18 cellular contexts compared by ENCODE assay signal in the genomic region with DNA sequence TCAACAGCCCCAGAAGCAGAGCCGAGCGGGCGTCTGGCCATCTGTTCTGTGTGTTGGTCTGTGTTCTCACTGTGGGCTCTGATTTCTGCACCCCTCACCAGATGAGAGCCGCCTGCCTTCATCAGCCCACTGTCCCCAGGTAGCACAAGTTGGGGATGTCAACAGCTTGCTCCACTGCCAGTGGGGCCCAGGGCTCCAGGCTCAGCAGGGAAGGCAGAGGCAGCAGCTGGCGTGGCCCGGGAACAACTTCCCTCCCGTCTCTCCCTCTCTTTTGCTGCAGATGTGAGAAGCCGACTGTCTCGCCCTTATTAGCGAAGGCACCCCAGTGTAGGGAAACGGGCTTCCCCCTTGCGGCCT.
"Had no signal": no experiment of that assay in that cellular context is flagged by ENCODE, and none has a peak within 500 bp of the region (broad histone marks: within the 10 kb centered on the region; RNA-seq: fewer than 3 reads in every experiment).

No MANE protein-coding gene starts in this region.

- H3K4me3 ChIP-seq: colonic mucosa, ovary, psoas muscle had no signal

- H3K9me3 ChIP-seq: colonic mucosa, ovary, psoas muscle, tibial artery had no signal

- H3K4me1 ChIP-seq: colonic mucosa, psoas muscle had no signal

- H3K27me3 ChIP-seq: colonic mucosa, ovary had no signal

- ATAC-seq: left colon, natural killer cell, psoas muscle, T-helper 17 cell had no signal

- H3K27ac ChIP-seq: colonic mucosa, epithelial cell of prostate, ovary, psoas muscle, tibial artery had no signal

- DNase-seq: activated CD4-positive, alpha-beta T cell treated with anti-CD3 and anti-CD28 coated beads for 4 hours; activated CD4-positive, alpha-beta T cell treated with anti-CD3 and anti-CD28 coated beads, Interleukin-2, amount 50 U/mL, for 48 hours; activated CD4-positive, CD25-positive, alpha-beta regulatory T cell; activated CD8-positive, alpha-beta memory T cell treated with anti-CD3 and anti-CD28 coated beads, Interleukin-2, amount 50 U/mL, for 48 hours; activated naive CD4-positive, alpha-beta T cell treated with Interleukin-2 at 50 U/mL for 16 hours; activated naive CD8-positive, alpha-beta T cell treated with anti-CD3 and anti-CD28 coated beads for 36 hours; activated T-cell treated with anti-CD3 and anti-CD28 coated beads, Interleukin-2, amount 50 U/mL, for 48 hours; colonic mucosa; left colon; mammary epithelial cell; natural killer cell; ovary; psoas muscle; stimulated activated CD4-positive, alpha-beta T cell treated with anti-CD3 and anti-CD28 coated beads, Interleukin-12 subunit alpha, Interleukin-12 subunit beta, amount 100 ng/mL, for 4 hours; substantia nigra; T-helper 17 cell; tibial artery had no signal

- H3K36me3 ChIP-seq: colonic mucosa, ovary, tibial artery had no signal
